Comparison of ENCODE assay signal across 21 cellular contexts in the genomic region with DNA sequence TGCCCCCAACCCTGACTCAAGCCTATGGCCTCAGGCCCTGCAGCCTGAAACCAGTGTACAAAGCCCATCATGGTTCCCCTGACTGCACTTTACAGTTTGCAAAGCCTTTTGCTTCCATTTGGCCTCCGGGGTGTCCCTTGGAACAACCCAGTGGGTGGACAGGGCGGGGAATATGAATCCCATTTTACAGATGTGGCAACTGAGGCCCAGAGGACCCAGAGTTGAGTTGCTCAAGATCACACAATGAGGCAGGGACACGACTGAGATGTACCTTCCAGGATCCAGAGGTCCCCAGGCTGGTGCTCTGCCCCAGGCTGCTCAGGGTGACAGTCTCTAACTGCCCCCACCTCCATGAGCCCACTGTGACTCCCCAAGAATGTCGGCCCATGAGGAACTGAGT. TPM values are rescaled to one million over a fixed set of nuclear protein-coding genes. Genes with fewer than 3 reads are reported as not detected.
A peak's percentile ranks its signal among the peaks of the same experiment; 100 is the strongest.
DNase-seq lines count a peak whose midpoint lies in the region; ATAC-seq, FAIRE-seq and TF ChIP-seq lines count a peak whose summit lies in the region.
"Had no signal": no experiment of that assay in that cellular context is flagged by ENCODE, and none has a peak within 500 bp of the region (broad histone marks: within the 10 kb centered on the region; RNA-seq: fewer than 3 reads in every experiment).

No MANE protein-coding gene starts in this region.

- no TSS peak for BruUV-seq in HepG2 (replicated peaks; lab: Mats Ljungman, UMichigan)

- TF ChIP-seq POLR2A in HepG2 (IDR thresholded peaks at IDR 0.05; ENCODE audit: insufficient read depth in 1 of 2, low read depth in 2 of 2, low read length in 2 of 2) (no peak), right lobe of liver (IDR thresholded peaks at IDR 0.05) (no peak), esophagus squamous epithelium (IDR thresholded peaks at IDR 0.05) (no peak), sigmoid colon (IDR thresholded peaks at IDR 0.05) (no peak)

- H3K4me1 ChIP-seq in HepG2 (ENCODE audit: insufficient read depth, low read length), result peaks cover 15% of the 10 kb centered on the region
- H3K4me1 ChIP-seq in right lobe of liver, result peaks cover 0 to 26% (median 5%) of the 10 kb centered on the region in 4 donors
- H3K4me1 ChIP-seq in esophagus squamous epithelium, result peaks cover 22 to 78% (median 30%) of the 10 kb centered on the region in 3 donors
- H3K4me1 ChIP-seq in sigmoid colon, result peaks cover 2 to 58% (median 47%) of the 10 kb centered on the region in 4 donors
- peaks cover 3 to 5% of the 10 kb centered on the region in 2 donors for H3K4me1 ChIP-seq in aorta (ENCODE audit: control insufficient read depth in 1 of 2, insufficient read depth in 2 of 2, low read length in 2 of 2)

- H3K27ac ChIP-seq in HepG2 (ENCODE audit: extremely low read length, insufficient read depth, low read length), result no peak overlapping the region
- H3K27ac ChIP-seq in right lobe of liver, result no peak overlapping the region
- H3K27ac ChIP-seq in esophagus squamous epithelium, result peak overlapping the region; percentile 65 to 83 (median 78)
- H3K27ac ChIP-seq in sigmoid colon, result peak overlapping the region; percentile 73 to 80 (median 78)
- peak overlapping the region; percentile 15 to 35 for H3K27ac ChIP-seq in aorta (ENCODE audit: low read depth in 1 of 2, low read length in 2 of 2)
- H3K27ac ChIP-seq: foreskin keratinocyte had no signal

- peaks cover 5% of the 10 kb centered on the region for H4K20me1 ChIP-seq in HepG2 (ENCODE audit: insufficient read depth, low read length)

- no peaks in the 10 kb centered on the region for H3K27me3 ChIP-seq in HepG2 (ENCODE audit: control insufficient read depth in 1 of 2, insufficient read depth in 2 of 2, low read length in 2 of 2)
- no peaks in the 10 kb centered on the region for H3K27me3 ChIP-seq in right lobe of liver
- H3K27me3 ChIP-seq in esophagus squamous epithelium, result no peaks in the 10 kb centered on the region
- H3K27me3 ChIP-seq in sigmoid colon, result no peaks in the 10 kb centered on the region
- H3K27me3 ChIP-seq in aorta (ENCODE audit: control insufficient read depth in 1 of 2, insufficient read depth in 2 of 2, low read length in 1 of 2), result peaks cover 0 to 5% of the 10 kb centered on the region in 2 donors
- H3K27me3 ChIP-seq: foreskin keratinocyte had no signal

- 95% methylated on average over 3 of the region's 4 CpGs for WGBS in HepG2 (ENCODE audit: low lambda C conversion rate)
- WGBS in right lobe of liver (ENCODE audit: insufficient coverage, low coverage, low lambda C conversion rate, missing lambda C conversion rate), result 100% methylated on average over 2 of the region's 4 CpGs
- 92 to 100% methylated on average over 2 of the region's 4 CpGs for WGBS in esophagus squamous epithelium, 2 donors
- 77 to 90% methylated on average over 4 of the region's 4 CpGs for WGBS in sigmoid colon, 2 donors
- 94 to 95% methylated on average over 4 of the region's 4 CpGs for WGBS in aorta, 2 donors

- no peaks in the 10 kb centered on the region for H3K9me3 ChIP-seq in HepG2 (ENCODE audit: low read length)
- no peaks in the 10 kb centered on the region for H3K9me3 ChIP-seq in right lobe of liver
- H3K9me3 ChIP-seq in esophagus squamous epithelium, result no peaks in the 10 kb centered on the region
- H3K9me3 ChIP-seq in sigmoid colon, result no peaks in the 10 kb centered on the region
- H3K9me3 ChIP-seq in aorta (ENCODE audit: control insufficient read depth, low read length), result no peaks in the 10 kb centered on the region

- no peak for ATAC-seq in HepG2
- no peak for ATAC-seq in right lobe of liver
- no peak for ATAC-seq in aorta (ENCODE audit: low FRiP score)
- ATAC-seq in HG02870 (IDR thresholded peaks at IDR 0.05; ENCODE audit: unreplicated experiment), result no peak
- ATAC-seq in GM18907 (IDR thresholded peaks at IDR 0.05; ENCODE audit: unreplicated experiment), result no peak
- ATAC-seq in sciatic nerve, result no peak
- ATAC-seq: GM23338; stimulated activated naive B cell treated with anti-CD40 and anti-IgM and Interleukin-4, amounts not matched to agents 10 μg/mL and 1 μg/mL and 100 μg/mL, for 72 hours had no signal

- peaks cover 23 to 33% of the 10 kb centered on the region in 2 experiments; a peak in 4 of 5 replicates for H3K36me3 ChIP-seq in HepG2 (replicated peaks in 1 of 2; ENCODE audit: control insufficient read depth in 1 of 2, insufficient read depth in 2 of 2, low read length in 2 of 2)
- peaks cover 0 to 22% (median 4%) of the 10 kb centered on the region in 4 donors for H3K36me3 ChIP-seq in right lobe of liver
- H3K36me3 ChIP-seq in esophagus squamous epithelium, result peaks cover 19 to 45% (median 23%) of the 10 kb centered on the region in 3 donors
- H3K36me3 ChIP-seq in sigmoid colon, result peaks cover 0 to 45% (median 24%) of the 10 kb centered on the region in 4 donors
- peaks cover 0 to 4% of the 10 kb centered on the region in 2 donors for H3K36me3 ChIP-seq in aorta (ENCODE audit: control insufficient read depth in 1 of 2, insufficient read depth in 2 of 2, low read length in 1 of 2)

- CTCF ChIA-PET in HepG2 (lab: Yijun Ruan, JAX; ENCODE audit: low intra/inter-chr PET ratio, low total read pairs), result no interaction called here

- no peak overlapping the region for H3K9ac ChIP-seq in HepG2 (ENCODE audit: insufficient read depth, low read depth, low read length)

- intact Hi-C loops in HepG2 (cut with micrococcal nuclease; ENCODE audit: unreplicated experiment) (loop anchor here (5.0 kb wide), 1 partner anchor 472 kb away; no protein-coding TSS in a partner anchor), right lobe of liver (cut with DNase I) (no loop called here), esophagus squamous epithelium (cut with DNase I) (no loop called here), sigmoid colon (cut with DNase I) (loop anchor here (2.0 to 5.0 kb wide), 2 partner anchors 25 to 237 kb away; a partner anchor contains a TSS), aorta (cut with DNase I) (no loop called here), sciatic nerve (cut with DNase I) (no loop called here)

- H3K4me3 ChIP-seq in HepG2 (replicated peaks in 1 of 3; ENCODE audit: insufficient read depth in 1 of 3, low read depth in 2 of 3, low read length in 3 of 3), result no peak overlapping the region
- no peak overlapping the region for H3K4me3 ChIP-seq in right lobe of liver
- no peak overlapping the region for H3K4me3 ChIP-seq in esophagus squamous epithelium
- no peak overlapping the region for H3K4me3 ChIP-seq in sigmoid colon
- H3K4me3 ChIP-seq in aorta (ENCODE audit: low read length in 2 of 2), result no peak overlapping the region
- H3K4me3 ChIP-seq: GM23338 had no signal

- in situ Hi-C loops in HepG2 (cut with HindIII; ENCODE audit: extremely low pct_ligation_motif_present, low pct_unique_long_range_greater_than_20kb), result no loop called here

- no peak for FAIRE-seq in HepG2 (lab: Jason Lieb, UNC)
- FAIRE-seq: HTR-8/SVneo, TTC549 had no signal

- H3K79me2 ChIP-seq in HepG2 (ENCODE audit: insufficient read depth, low read length), result no peaks in the 10 kb centered on the region

- TF ChIP-seq RAD21 in HepG2 (CRISPR knock-in tag; IDR thresholded peaks at IDR 0.05), result no peak

- POLR2A ChIA-PET in HepG2 (lab: Yijun Ruan, JAX), result no interaction called here

- H2AFZ ChIP-seq in HepG2 (ENCODE audit: low read length), result no peak overlapping the region
- H2AFZ ChIP-seq: GM23338 had no signal

- TF ChIP-seq EP300 in HepG2 (IDR thresholded peaks at IDR 0.05; ENCODE audit: low read depth in 2 of 2, low read length in 2 of 2) (no peak), HepG2 (CRISPR knock-in tag; IDR thresholded peaks at IDR 0.05; ENCODE audit: borderline replicate concordance) (no peak), sigmoid colon (IDR thresholded peaks at IDR 0.05) (no peak)

- no peak for DNase-seq in HepG2 (ENCODE audit: low spot score)
- DNase-seq in right lobe of liver, result no peak
- no peak for DNase-seq in esophagus squamous epithelium (lab: John Stamatoyannopoulos, UW)
- no peak for DNase-seq in sigmoid colon
- DNase-seq in aorta, result no peak
- no peak for DNase-seq in sciatic nerve (ENCODE audit: low spot score)
- DNase-seq: activated CD4-positive, alpha-beta T cell treated with anti-CD3 and anti-CD28 coated beads, Interleukin-2, amount 10 ng/mL, durations not matched to agents 7 days and 5 days; activated CD8-positive, alpha-beta memory T cell treated with anti-CD3 and anti-CD28 coated beads, Interleukin-2, amount 50 U/mL, for 48 hours; activated effector memory CD4-positive, alpha-beta T cell treated with anti-CD3 and anti-CD28 coated beads, Interleukin-2, amount 50 U/mL, for 16 hours; NCI-H1105 treated with DMSO at 0.1 percent for 48 hours; NCI-H510A treated with DMSO at 0.1 percent for 48 hours; stimulated activated CD4-positive, alpha-beta T cell treated with anti-CD3 and anti-CD28 coated beads, Interleukin-15, amount 100 ng/mL, for 24 hours; stimulated activated naive B cell treated with anti-CD40 and anti-IgM and Interleukin-4, amounts not matched to agents 10 μg/mL and 1 μg/mL and 100 μg/mL, for 72 hours had no signal

- TF ChIP-seq CTCF in HepG2 (CRISPR knock-in tag; IDR thresholded peaks at IDR 0.05) (no peak), right lobe of liver (IDR thresholded peaks at IDR 0.05) (no peak), esophagus squamous epithelium (IDR thresholded peaks at IDR 0.05) (no peak), sigmoid colon (IDR thresholded peaks at IDR 0.05) (no peak)

- no peak overlapping the region for H3K4me2 ChIP-seq in HepG2 (ENCODE audit: low read depth, low read length)
- H3K4me2 ChIP-seq: GM23338 had no signal

RNA-seq across cellular contexts. Expression of a gene that starts 5.4 kb away (rescaled TPM):
- total RNA-seq in HepG2 (2016; rRNA removed; fragmentation: Illumina TruSeq; extraction: Trizol) (47.4 and 64.1 TPM in 2 replicates), right lobe of liver (10 to 100 TPM; 17.1 to 22.6 (median 21.1) TPM), esophagus squamous epithelium (10 to 100 TPM; 23.3 to 33.0 (median 28.0) TPM), sigmoid colon (10 to 100 TPM; 30.2 to 41.4 (median 34.5) TPM), aorta (10 to 100 TPM; 49.2 to 49.6 TPM), sciatic nerve (81.5 TPM)
- total RNA-seq in HepG2 (2016; cell fraction: cytosol; rRNA removed; fragmentation: Illumina TruSeq; extraction: Trizol; ENCODE audit: low read depth), result 6.4 and 8.7 TPM in 2 replicates
- total RNA-seq in HepG2 (2016; cell fraction: insoluble cytoplasmic fraction; rRNA removed; fragmentation: Illumina TruSeq; extraction: Trizol), result 45.0 and 57.8 TPM in 2 replicates
- total RNA-seq in HepG2 (2016; cell fraction: membrane; rRNA removed; fragmentation: Illumina TruSeq; extraction: Trizol), result 23.2 TPM in 2 replicates
- total RNA-seq in HepG2 (2016; cell fraction: nucleus; rRNA removed; fragmentation: Illumina TruSeq; extraction: Trizol), result 32.4 and 36.4 TPM in 2 replicates
- polyA plus RNA-seq in HepG2 (2011; rRNA removed) (45.8 and 50.1 TPM in 2 replicates), sigmoid colon (10 to 100 TPM; 25.8 to 45.9 (median 29.6) TPM), aorta (10 to 100 TPM; 26.0 to 32.9 TPM)
- polyA plus RNA-seq in HepG2 (2011; cell fraction: cytosol; rRNA removed), result 28.7 TPM in 2 replicates
- 70.7 and 76.7 TPM in 2 replicates for polyA plus RNA-seq in HepG2 (2011; cell fraction: nucleus; rRNA removed)
- polyA plus RNA-seq in HepG2 (2012), result 62.0 and 63.4 TPM in 2 replicates
- 5.1 and 6.4 TPM in 2 replicates for polyA plus RNA-seq in HepG2 (2016; cell fraction: cytosol; fragmentation: Illumina TruSeq; extraction: Trizol; ENCODE audit: low read depth)
- polyA plus RNA-seq in HepG2 (2016; cell fraction: insoluble cytoplasmic fraction; fragmentation: Illumina TruSeq; extraction: Trizol; ENCODE audit: low read depth), result 59.1 and 66.7 TPM in 2 replicates
- polyA plus RNA-seq in HepG2 (2016; cell fraction: membrane; fragmentation: Illumina TruSeq; extraction: Trizol; ENCODE audit: low read depth), result 14.0 and 14.8 TPM in 2 replicates
- polyA plus RNA-seq in HepG2 (2016; cell fraction: nucleus; fragmentation: Illumina TruSeq; extraction: Trizol; ENCODE audit: insufficient read depth, low read depth), result 53.9 and 54.2 TPM in 2 replicates
- polyA minus RNA-seq in HepG2 (2011; rRNA and poly(A)+ RNA removed; ENCODE audit: low replicate concordance), result 46.1 and 58.4 TPM in 2 replicates
- polyA minus RNA-seq in HepG2 (2011; cell fraction: cytosol; rRNA and poly(A)+ RNA removed), result 29.3 and 32.2 TPM in 2 replicates
- 33.0 and 36.7 TPM in 2 replicates for polyA minus RNA-seq in HepG2 (2011; cell fraction: nucleus; rRNA and poly(A)+ RNA removed)

RNA-seq across cellular contexts. Expression of a gene that starts 20.3 kb away (rescaled TPM):
- total RNA-seq in HepG2 (2016; rRNA removed; fragmentation: Illumina TruSeq; extraction: Trizol) (0.97 TPM in 1 of 2 replicates, not detected in the other), right lobe of liver (under 1 TPM in 3 of 6 experiments, not detected in 3; 0.37 to 0.78 (median 0.68) TPM), esophagus squamous epithelium (under 1 TPM in 1 of 4 donors, not detected in 3; 0.76 TPM), sigmoid colon (under 1 TPM in 1 of 4 donors, not detected in 3; 0.66 TPM), aorta (1 to 10 TPM; 1.5 to 2.7 TPM), sciatic nerve (0.45 TPM)
- total RNA-seq in HepG2 (2016; cell fraction: cytosol; rRNA removed; fragmentation: Illumina TruSeq; extraction: Trizol; ENCODE audit: low read depth), result 0.35 TPM in 1 of 2 replicates, not detected in the other
- total RNA-seq in HepG2 (2016; cell fraction: insoluble cytoplasmic fraction; rRNA removed; fragmentation: Illumina TruSeq; extraction: Trizol), result 0.58 TPM in 1 of 2 replicates, not detected in the other
- total RNA-seq in HepG2 (2016; cell fraction: membrane; rRNA removed; fragmentation: Illumina TruSeq; extraction: Trizol), result not detected in 2 replicates
- total RNA-seq in HepG2 (2016; cell fraction: nucleus; rRNA removed; fragmentation: Illumina TruSeq; extraction: Trizol), result 0.69 and 1.2 TPM in 2 replicates
- polyA plus RNA-seq in HepG2 (2011; rRNA removed) (0.40 and 0.50 TPM in 2 replicates), sigmoid colon (under 1 TPM in 1 of 3 donors, not detected in 2; 0.25 TPM), aorta (not detected)
- not detected in 2 replicates for polyA plus RNA-seq in HepG2 (2011; cell fraction: cytosol; rRNA removed)
- polyA plus RNA-seq in HepG2 (2011; cell fraction: nucleus; rRNA removed), result 0.40 and 1.1 TPM in 2 replicates
- 0.21 TPM in 1 of 2 replicates, not detected in the other for polyA plus RNA-seq in HepG2 (2012)
- not detected in 2 replicates for polyA plus RNA-seq in HepG2 (2016; cell fraction: cytosol; fragmentation: Illumina TruSeq; extraction: Trizol; ENCODE audit: low read depth)
- not detected in 2 replicates for polyA plus RNA-seq in HepG2 (2016; cell fraction: insoluble cytoplasmic fraction; fragmentation: Illumina TruSeq; extraction: Trizol; ENCODE audit: low read depth)
- not detected in 2 replicates for polyA plus RNA-seq in HepG2 (2016; cell fraction: membrane; fragmentation: Illumina TruSeq; extraction: Trizol; ENCODE audit: low read depth)
- polyA plus RNA-seq in HepG2 (2016; cell fraction: nucleus; fragmentation: Illumina TruSeq; extraction: Trizol; ENCODE audit: insufficient read depth, low read depth), result not detected in 2 replicates
- polyA minus RNA-seq in HepG2 (2011; rRNA and poly(A)+ RNA removed; ENCODE audit: low replicate concordance), result 2.1 and 4.3 TPM in 2 replicates
- polyA minus RNA-seq in HepG2 (2011; cell fraction: cytosol; rRNA and poly(A)+ RNA removed), result not detected in 2 replicates
- polyA minus RNA-seq in HepG2 (2011; cell fraction: nucleus; rRNA and poly(A)+ RNA removed), result 3.9 and 6.5 TPM in 2 replicates
- total RNA-seq: A172, GM23338 had no signal
- polyA plus RNA-seq: BJ, foreskin keratinocyte had no signal

RNA-seq across cellular contexts. Expression of a gene that starts 29.1 kb away (rescaled TPM):
- 31.5 and 32.4 TPM in 2 replicates for total RNA-seq in HepG2 (2016; rRNA removed; fragmentation: Illumina TruSeq; extraction: Trizol)
- 9.5 and 9.9 TPM in 2 replicates for total RNA-seq in HepG2 (2016; cell fraction: cytosol; rRNA removed; fragmentation: Illumina TruSeq; extraction: Trizol; ENCODE audit: low read depth)
- total RNA-seq in HepG2 (2016; cell fraction: insoluble cytoplasmic fraction; rRNA removed; fragmentation: Illumina TruSeq; extraction: Trizol), result 27.7 and 33.5 TPM in 2 replicates
- total RNA-seq in HepG2 (2016; cell fraction: membrane; rRNA removed; fragmentation: Illumina TruSeq; extraction: Trizol), result 19.2 and 24.7 TPM in 2 replicates
- 26.9 and 30.5 TPM in 2 replicates for total RNA-seq in HepG2 (2016; cell fraction: nucleus; rRNA removed; fragmentation: Illumina TruSeq; extraction: Trizol)
- 305 and 347 TPM in 2 replicates for polyA plus RNA-seq in HepG2 (2011; rRNA removed)
- 171 and 227 TPM in 2 replicates for polyA plus RNA-seq in HepG2 (2011; cell fraction: cytosol; rRNA removed)
- 180 and 209 TPM in 2 replicates for polyA plus RNA-seq in HepG2 (2011; cell fraction: nucleus; rRNA removed)
- polyA plus RNA-seq in HepG2 (2012), result 258 and 265 TPM in 2 replicates
- polyA plus RNA-seq in HepG2 (2016; cell fraction: cytosol; fragmentation: Illumina TruSeq; extraction: Trizol; ENCODE audit: low read depth), result 41.8 and 43.2 TPM in 2 replicates
- 103 and 141 TPM in 2 replicates for polyA plus RNA-seq in HepG2 (2016; cell fraction: insoluble cytoplasmic fraction; fragmentation: Illumina TruSeq; extraction: Trizol; ENCODE audit: low read depth)
- polyA plus RNA-seq in HepG2 (2016; cell fraction: membrane; fragmentation: Illumina TruSeq; extraction: Trizol; ENCODE audit: low read depth), result 69.2 and 69.5 TPM in 2 replicates
- 118 and 123 TPM in 2 replicates for polyA plus RNA-seq in HepG2 (2016; cell fraction: nucleus; fragmentation: Illumina TruSeq; extraction: Trizol; ENCODE audit: insufficient read depth, low read depth)
- 63.4 and 306 TPM in 2 replicates for polyA minus RNA-seq in HepG2 (2011; rRNA and poly(A)+ RNA removed; ENCODE audit: low replicate concordance)
- 173 and 208 TPM in 2 replicates for polyA minus RNA-seq in HepG2 (2011; cell fraction: cytosol; rRNA and poly(A)+ RNA removed)
- polyA minus RNA-seq in HepG2 (2011; cell fraction: nucleus; rRNA and poly(A)+ RNA removed), result 50.5 and 63.4 TPM in 2 replicates
- 100 to 1,000 TPM; 146 to 211 (median 170) TPM for total RNA-seq in right lobe of liver
- 10 to 100 TPM; 49.5 to 81.6 (median 71.7) TPM for total RNA-seq in esophagus squamous epithelium
- total RNA-seq in sigmoid colon, result 100 to 1,000 TPM in 2 of 4 donors, 10 to 100 TPM in 2; 71.5 to 156 (median 88.6) TPM
- 100 to 1,000 TPM in 1 of 3 donors, 10 to 100 TPM in 2; 44.9 to 158 (median 78.7) TPM for polyA plus RNA-seq in sigmoid colon
- total RNA-seq in aorta, result 100 to 1,000 TPM; 430 to 444 TPM
- polyA plus RNA-seq in aorta, result 100 to 1,000 TPM; 346 to 756 TPM
- total RNA-seq in sciatic nerve, result 241 TPM

Comparison
In these comparisons a context has a peak if more than half of its experiments do, and no peak if none do; other contexts are left out.
1. intact Hi-C loops: an anchor here in HepG2 (5.0 kb wide) and sigmoid colon (2.0 to 5.0 kb wide); none called in right lobe of liver, esophagus squamous epithelium, aorta and sciatic nerve.
2. H3K27ac ChIP-seq: peak in esophagus squamous epithelium (4 of 4), sigmoid colon (4 of 4) and aorta (2 of 2); none in HepG2 (single experiment) and right lobe of liver (0 of 3).